7 cellular contexts compared by ENCODE assay signal in the genomic region with DNA sequence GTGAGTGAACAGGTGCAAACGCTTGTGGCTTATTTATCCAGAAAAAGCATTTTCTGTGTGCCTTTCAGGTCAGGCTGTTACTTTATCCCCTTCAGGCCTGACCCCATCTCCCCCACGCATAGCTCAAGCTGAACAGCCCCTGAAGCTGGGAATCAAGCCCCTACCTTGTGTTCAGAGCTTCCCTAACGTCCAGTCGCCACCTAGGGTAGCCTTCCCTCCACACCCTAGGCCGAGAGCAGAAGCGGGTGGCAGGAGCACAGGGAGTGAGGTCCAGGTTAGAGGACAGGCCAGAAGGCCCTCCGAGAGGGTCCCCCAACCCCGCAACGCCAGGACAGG. TPM values are rescaled to one million over a fixed set of nuclear protein-coding genes. Genes with fewer than 3 reads are reported as not detected.
A peak's percentile ranks its signal among the peaks of the same experiment; 100 is the strongest.
DNase-seq lines count a peak whose midpoint lies in the region; ATAC-seq, FAIRE-seq and TF ChIP-seq lines count a peak whose summit lies in the region.
"Had no signal": no experiment of that assay in that cellular context is flagged by ENCODE, and none has a peak within 500 bp of the region (broad histone marks: within the 10 kb centered on the region; RNA-seq: fewer than 3 reads in every experiment).

No MANE protein-coding gene starts in this region.

- ATAC-seq in pancreas (peak; percentile 20 to 52 (median 38)), GM18907 (IDR thresholded peaks at IDR 0.05; ENCODE audit: unreplicated experiment) (no peak), GM21529 (IDR thresholded peaks at IDR 0.05; ENCODE audit: unreplicated experiment) (no peak)

- WGBS in pancreas, 2 donors: 3 to 8% methylated on average over 9 of the region's 9 CpGs

- no peaks in the 10 kb centered on the region for H3K27me3 ChIP-seq in HL-60 (ENCODE audit: insufficient read depth, poor library complexity, severe bottlenecking)
- H3K27me3 ChIP-seq in colonic mucosa: no peaks in the 10 kb centered on the region
- H3K27me3 ChIP-seq in pancreas: no peaks in the 10 kb centered on the region

- H3K9ac ChIP-seq in colonic mucosa (ENCODE audit: low read depth in 2 of 2, low read length in 2 of 2): peak overlapping the region; percentile 74 to 95

- H3K4me1 ChIP-seq in colonic mucosa: no peaks in the 10 kb centered on the region
- H3K4me1 ChIP-seq in pancreas: peaks cover 13 to 17% (median 16%) of the 10 kb centered on the region in 3 donors

- H3K4me3 ChIP-seq in HL-60 (replicated peaks; ENCODE audit: insufficient read depth, low read length) (peak overlapping the region; percentile 29; the same call in 1 of the 2 replicates), colonic mucosa (peak overlapping the region; percentile 85), pancreas (peak overlapping the region; percentile 57 to 95 (median 64))

- H3K36me3 ChIP-seq in colonic mucosa (no peaks in the 10 kb centered on the region), pancreas (no peaks in the 10 kb centered on the region)

- H3K27ac ChIP-seq in HL-60 (replicated peaks) (no peak overlapping the region), colonic mucosa (peak overlapping the region; percentile 92), pancreas (peak overlapping the region in 3 of 4 donors; percentile 9 to 81 (median 61))

- intact Hi-C loops in colonic mucosa (cut with DNase I): loop anchor here (10.0 kb wide), 1 partner anchor 54 kb away; a partner anchor contains a TSS
- intact Hi-C loops in pancreas (cut with DNase I): no loop called here

- DNase-seq in HL-60 (ENCODE audit: low read depth in 1 of 2, low spot score in 1 of 2) (no peak), colonic mucosa (peak; percentile 52), pancreas (no peak), COR-L47 (lab: John Stamatoyannopoulos, UW) (no peak)
- DNase-seq: HCEC 1CT had no signal

- TF ChIP-seq CTCF in HL-60 (IDR thresholded peaks at IDR 0.05; ENCODE audit: insufficient read depth, low read length) (no peak), colonic mucosa (IDR thresholded peaks at IDR 0.05) (no peak), pancreas (IDR thresholded peaks at IDR 0.05) (no peak)

- H3K9me3 ChIP-seq in colonic mucosa (no peaks in the 10 kb centered on the region), pancreas (no peaks in the 10 kb centered on the region)

- no peak for FAIRE-seq in pancreas (lab: Jason Lieb, UNC)

RNA-seq across cellular contexts. Expression of a gene that starts 0.5 kb away (rescaled TPM):
- total RNA-seq in colonic mucosa (100 to 1,000 TPM; 113 to 133 TPM), pancreas (10 to 100 TPM in 3 of 6 donors, 1 to 10 TPM in 3; 8.7 to 17.2 (median 12.5) TPM)
- polyA plus RNA-seq in pancreas: 10 to 100 TPM; 33.8 to 36.4 TPM

RNA-seq across cellular contexts. Expression of a gene that starts 18.5 kb away (rescaled TPM):
- 100 to 1,000 TPM in 1 of 2 donors, 10 to 100 TPM in 1; 71.5 to 105 TPM for total RNA-seq in colonic mucosa
- 10 to 100 TPM; 31.0 to 49.3 (median 36.2) TPM for total RNA-seq in pancreas
- 10 to 100 TPM; 67.7 to 93.5 TPM for polyA plus RNA-seq in pancreas

RNA-seq across cellular contexts. Expression of a gene that starts 18.5 kb away (rescaled TPM):
- 10 to 100 TPM in 1 of 2 donors, 1 to 10 TPM in 1; 4.6 to 11.4 TPM for total RNA-seq in colonic mucosa
- 1 to 10 TPM; 1.7 to 5.4 (median 3.8) TPM for total RNA-seq in pancreas
- 1 to 10 TPM; 3.1 to 3.2 TPM for polyA plus RNA-seq in pancreas

RNA-seq across cellular contexts. Expression of a gene that starts 30.8 kb away (rescaled TPM):
- 10 to 100 TPM; 30.8 to 36.5 TPM for total RNA-seq in colonic mucosa
- 10 to 100 TPM; 10.5 to 26.5 (median 14.4) TPM for total RNA-seq in pancreas
- 10 to 100 TPM; 41.1 to 52.2 TPM for polyA plus RNA-seq in pancreas

RNA-seq across cellular contexts. Expression of a gene that starts 56.0 kb away (rescaled TPM):
- total RNA-seq in colonic mucosa (10 to 100 TPM; 15.1 to 21.9 TPM), pancreas (10 to 100 TPM in 5 of 6 donors, 1 to 10 TPM in 1; 9.5 to 16.8 (median 11.1) TPM)
- 10 to 100 TPM; 12.8 to 16.5 TPM for polyA plus RNA-seq in pancreas

Comparison
In these comparisons a context has a peak if more than half of its experiments do, and no peak if none do; other contexts are left out.
1. H3K4me3 ChIP-seq: peak in every context shown above with its lines; median percentile 85 in colonic mucosa; 64 in pancreas; 29 in HL-60.
2. ATAC-seq: peak in pancreas (4 of 4); none in GM18907 (single experiment) and GM21529 (single experiment).
3. RNA of a gene that starts 0.5 kb away (total RNA-seq): 113 to 133 TPM in colonic mucosa; 8.7 to 17.2 TPM in pancreas; every median in the first group is over 4 times any median in the second.